Comparison of ENCODE assay signal across 22 cellular contexts in the genomic region with DNA sequence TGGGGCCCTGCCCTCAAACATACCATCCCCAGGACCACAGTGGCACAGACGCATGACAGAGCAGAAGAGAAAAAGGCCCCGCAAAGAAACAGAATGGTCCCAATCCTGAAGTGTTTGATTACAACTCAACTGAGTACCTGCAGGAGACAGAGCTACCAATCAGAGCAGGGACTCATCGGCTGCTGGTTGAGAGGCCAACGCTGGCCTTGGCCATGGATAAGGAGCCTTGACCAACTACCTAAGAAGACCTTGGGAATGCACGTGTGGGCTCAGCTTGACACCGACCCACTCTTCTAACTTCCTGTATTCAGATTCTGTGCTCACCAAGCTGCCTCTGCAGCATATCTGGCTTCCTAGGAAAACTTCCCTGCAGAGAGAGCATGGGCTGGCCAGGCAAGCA.
DNase-seq lines count a peak whose midpoint lies in the region; ATAC-seq and TF ChIP-seq lines count a peak whose summit lies in the region.
"Had no signal": no experiment of that assay in that cellular context is flagged by ENCODE, and none has a peak within 500 bp of the region (broad histone marks: within the 10 kb centered on the region; RNA-seq: fewer than 3 reads in every experiment).

No MANE protein-coding gene starts in this region.

- ATAC-seq in CD8-positive, alpha-beta T cell: no peak
- no peak for ATAC-seq in activated T-helper 17 cell treated with anti-CD3 and anti-CD28 coated beads, Interleukin-2, amount 50 U/mL, for 72 hours (replicated peaks)
- ATAC-seq in naive thymus-derived CD4-positive, alpha-beta T cell: no peak
- ATAC-seq: heart left ventricle, sciatic nerve had no signal

- no peak overlapping the region for H2BK120ac ChIP-seq in mesenchymal stem cell (ENCODE audit: low read depth, low read length)

- peaks cover 2% of the 10 kb centered on the region for H3K79me1 ChIP-seq in mesenchymal stem cell (replicated peaks; ENCODE audit: low read length, poor library complexity, severe bottlenecking)

- H3K4me1 Mint-ChIP-seq in CD8-positive, alpha-beta T cell (ENCODE audit: low read depth): peaks cover 80% of the 10 kb centered on the region
- peaks cover 78% of the 10 kb centered on the region for H3K4me1 Mint-ChIP-seq in activated T-helper 17 cell treated with anti-CD3 and anti-CD28 coated beads, Interleukin-2, amount 50 U/mL, for 72 hours
- H3K4me1 Mint-ChIP-seq in naive thymus-derived CD4-positive, alpha-beta T cell: peaks cover 51 to 90% (median 78%) of the 10 kb centered on the region in 7 donors

- H3K27me3 Mint-ChIP-seq in CD8-positive, alpha-beta T cell (ENCODE audit: low read depth): no peaks in the 10 kb centered on the region
- H3K27me3 Mint-ChIP-seq in activated T-helper 17 cell treated with anti-CD3 and anti-CD28 coated beads, Interleukin-2, amount 50 U/mL, for 72 hours: no peaks in the 10 kb centered on the region
- H3K27me3 Mint-ChIP-seq in naive thymus-derived CD4-positive, alpha-beta T cell: no peaks in the 10 kb centered on the region

- H3K4me2 ChIP-seq in BLaER1 treated with 17β-estradiol and CSF1 and Interleukin-3, amounts not matched to agents 10 nM and 100 nM: peak overlapping the region; percentile 67 to 90 (median 81)
- no peak overlapping the region for H3K4me2 ChIP-seq in mesenchymal stem cell (ENCODE audit: low read length, poor library complexity, severe bottlenecking)

- no peaks in the 10 kb centered on the region for H3K27me3 ChIP-seq in BLaER1 treated with 17β-estradiol and CSF1 and Interleukin-3, amounts not matched to agents 10 nM and 100 nM
- no peaks in the 10 kb centered on the region for H3K27me3 ChIP-seq in CD8-positive, alpha-beta T cell (ENCODE audit: insufficient read depth, low read length)
- no peaks in the 10 kb centered on the region for H3K27me3 ChIP-seq in naive thymus-derived CD4-positive, alpha-beta T cell (ENCODE audit: control insufficient read depth in 2 of 2, insufficient read depth in 2 of 2, low read length in 2 of 2)
- peaks cover 19% of the 10 kb centered on the region in 2 experiments for H3K27me3 ChIP-seq in mesenchymal stem cell (ENCODE audit: control insufficient read depth in 1 of 2, insufficient read depth in 1 of 2, low read length in 2 of 2)
- H3K27me3 ChIP-seq: heart left ventricle, suprapubic skin had no signal

- H3K27ac ChIP-seq in BLaER1 treated with 17β-estradiol and CSF1 and Interleukin-3, amounts not matched to agents 10 nM and 100 nM: peak overlapping the region in 7 of 11 experiments; percentile 27 to 94 (median 53); a peak in 10 of 22 replicates
- no peak overlapping the region for H3K27ac ChIP-seq in CD8-positive, alpha-beta T cell (ENCODE audit: low read depth, low read length)
- no peak overlapping the region for H3K27ac ChIP-seq in naive thymus-derived CD4-positive, alpha-beta T cell (ENCODE audit: low read depth, low read length)
- no peak overlapping the region for H3K27ac ChIP-seq in mesenchymal stem cell (ENCODE audit: low read length, poor library complexity, severe bottlenecking)
- H3K27ac ChIP-seq: heart left ventricle, suprapubic skin had no signal

- peak overlapping the region; percentile 67 for H3K27ac Mint-ChIP-seq in CD8-positive, alpha-beta T cell
- peak overlapping the region; percentile 92 for H3K27ac Mint-ChIP-seq in activated T-helper 17 cell treated with anti-CD3 and anti-CD28 coated beads, Interleukin-2, amount 50 U/mL, for 72 hours
- H3K27ac Mint-ChIP-seq in naive thymus-derived CD4-positive, alpha-beta T cell: peak overlapping the region in 8 of 9 donors; percentile 2 to 86 (median 51)

- no peak overlapping the region for H4K8ac ChIP-seq in mesenchymal stem cell (ENCODE audit: low read length)

- H3K36me3 Mint-ChIP-seq in CD8-positive, alpha-beta T cell: peaks cover 20% of the 10 kb centered on the region
- H3K36me3 Mint-ChIP-seq in activated T-helper 17 cell treated with anti-CD3 and anti-CD28 coated beads, Interleukin-2, amount 50 U/mL, for 72 hours (ENCODE audit: low read depth): peaks cover 97% of the 10 kb centered on the region
- H3K36me3 Mint-ChIP-seq in naive thymus-derived CD4-positive, alpha-beta T cell: peaks cover 0 to 35% (median 11%) of the 10 kb centered on the region in 5 donors

- no peak overlapping the region for H3K23ac ChIP-seq in mesenchymal stem cell (ENCODE audit: low read length in 2 of 2)

- no peak overlapping the region for H2BK5ac ChIP-seq in mesenchymal stem cell (ENCODE audit: low read depth, low read length, poor library complexity, severe bottlenecking)

- peaks cover 74 to 92% (median 79%) of the 10 kb centered on the region in 10 experiments for H3K4me1 ChIP-seq in BLaER1 treated with 17β-estradiol and CSF1 and Interleukin-3, amounts not matched to agents 10 nM and 100 nM
- H3K4me1 ChIP-seq in CD8-positive, alpha-beta T cell (ENCODE audit: insufficient read depth, low read length): peaks cover 61% of the 10 kb centered on the region
- H3K4me1 ChIP-seq in naive thymus-derived CD4-positive, alpha-beta T cell (ENCODE audit: control insufficient read depth in 2 of 2, insufficient read depth in 2 of 2, low read length in 2 of 2): peaks cover 9 to 31% of the 10 kb centered on the region in 2 donors
- peaks cover 5% of the 10 kb centered on the region for H3K4me1 ChIP-seq in mesenchymal stem cell (ENCODE audit: control insufficient read depth, insufficient read depth, low read depth, low read length)

- POLR2A ChIA-PET in CD8-positive, alpha-beta T cell (lab: Charles Lee): interaction anchor here (0.8 to 1.4 kb wide), 2 partner anchors 11 to 13 kb away, joined by 3 to 4 read pairs; no protein-coding TSS in a partner anchor
- POLR2A ChIA-PET in naive thymus-derived CD4-positive, alpha-beta T cell (lab: Charles Lee): interaction anchor here (0.7 to 7.2 kb wide), 4 partner anchors 12 to 131 kb away, joined by 3 to 52 read pairs (median 21); no protein-coding TSS in a partner anchor

- H3K4ac ChIP-seq in mesenchymal stem cell (ENCODE audit: low read depth in 1 of 2, low read length in 2 of 2): no peak overlapping the region

- H2AK5ac ChIP-seq in mesenchymal stem cell (ENCODE audit: low read length, severe bottlenecking): no peak overlapping the region

- H3K9me3 Mint-ChIP-seq in CD8-positive, alpha-beta T cell: no peaks in the 10 kb centered on the region
- H3K9me3 Mint-ChIP-seq in activated T-helper 17 cell treated with anti-CD3 and anti-CD28 coated beads, Interleukin-2, amount 50 U/mL, for 72 hours: no peaks in the 10 kb centered on the region
- peaks cover 0 to 3% (median 0%) of the 10 kb centered on the region in 11 donors for H3K9me3 Mint-ChIP-seq in naive thymus-derived CD4-positive, alpha-beta T cell

- H3K36me3 ChIP-seq in BLaER1 treated with 17β-estradiol and CSF1 and Interleukin-3, amounts not matched to agents 10 nM and 100 nM: peaks cover 0 to 34% (median 5%) of the 10 kb centered on the region in 11 experiments; a peak in 8 of 22 replicates
- H3K36me3 ChIP-seq in CD8-positive, alpha-beta T cell (ENCODE audit: insufficient read depth, low read length): no peaks in the 10 kb centered on the region
- H3K36me3 ChIP-seq in naive thymus-derived CD4-positive, alpha-beta T cell (ENCODE audit: control insufficient read depth in 2 of 3, insufficient read depth in 3 of 3, low read length in 3 of 3): peaks cover 0 to 14% (median 0%) of the 10 kb centered on the region in 3 experiments
- no peaks in the 10 kb centered on the region for H3K36me3 ChIP-seq in mesenchymal stem cell (ENCODE audit: control insufficient read depth in 1 of 2, insufficient read depth in 2 of 2, low read depth in 1 of 2, low read length in 2 of 2)
- H3K36me3 ChIP-seq: heart left ventricle, suprapubic skin had no signal

- no peaks in the 10 kb centered on the region for H3K9me3 ChIP-seq in BLaER1 treated with 17β-estradiol and CSF1 and Interleukin-3, amounts not matched to agents 10 nM and 100 nM (replicated peaks in 1 of 11)
- no peaks in the 10 kb centered on the region for H3K9me3 ChIP-seq in CD8-positive, alpha-beta T cell (ENCODE audit: low read length)
- no peaks in the 10 kb centered on the region for H3K9me3 ChIP-seq in naive thymus-derived CD4-positive, alpha-beta T cell (ENCODE audit: control insufficient read depth in 2 of 3, low read length in 3 of 3)
- no peaks in the 10 kb centered on the region for H3K9me3 ChIP-seq in mesenchymal stem cell (ENCODE audit: control insufficient read depth, low read length)
- H3K9me3 ChIP-seq: heart left ventricle, suprapubic skin had no signal

- no peak overlapping the region for H3K18ac ChIP-seq in mesenchymal stem cell (ENCODE audit: low read depth in 1 of 2, low read length in 2 of 2)

- H3K4me3 Mint-ChIP-seq in CD8-positive, alpha-beta T cell: no peak overlapping the region
- H3K4me3 Mint-ChIP-seq in activated T-helper 17 cell treated with anti-CD3 and anti-CD28 coated beads, Interleukin-2, amount 50 U/mL, for 72 hours: peak overlapping the region; percentile 64
- peak overlapping the region in 1 of 10 donors; percentile 61 for H3K4me3 Mint-ChIP-seq in naive thymus-derived CD4-positive, alpha-beta T cell

- H2BK15ac ChIP-seq in mesenchymal stem cell (ENCODE audit: low read depth, poor library complexity, severe bottlenecking): no peak overlapping the region

- H3K14ac ChIP-seq in mesenchymal stem cell (ENCODE audit: low read length in 2 of 2): no peak overlapping the region

- H3K4me3 ChIP-seq in BLaER1 treated with 17β-estradiol and CSF1 and Interleukin-3, amounts not matched to agents 10 nM and 100 nM: no peak overlapping the region
- no peak overlapping the region for H3K4me3 ChIP-seq in CD8-positive, alpha-beta T cell (ENCODE audit: low read depth, low read length)
- no peak overlapping the region for H3K4me3 ChIP-seq in naive thymus-derived CD4-positive, alpha-beta T cell (ENCODE audit: low read length)
- no peak overlapping the region for H3K4me3 ChIP-seq in mesenchymal stem cell (ENCODE audit: insufficient read depth in 1 of 2, low read depth in 1 of 2, low read length in 2 of 2)
- H3K4me3 ChIP-seq: heart left ventricle, suprapubic skin had no signal

- DNase-seq in CD8-positive, alpha-beta T cell: no peak
- DNase-seq in naive thymus-derived CD4-positive, alpha-beta T cell: no peak
- DNase-seq in mesenchymal stem cell: no peak
- DNase-seq in RPMI8226: no peak
- DNase-seq in D341Med (ENCODE audit: low spot score): no peak
- DNase-seq: activated CD4-positive, alpha-beta T cell treated with anti-CD3 and anti-CD28 coated beads for 48 hours; activated effector memory CD4-positive, alpha-beta T cell treated with anti-CD3 and anti-CD28 coated beads, Interleukin-2, amount 50 U/mL, for 16 hours; aorta; caudate nucleus; COR-L47; H7; heart left ventricle; NCI-H1092; NCI-H1930; NCI-H774; Right ventricle myocardium superior; stimulated activated CD4-positive, alpha-beta T cell treated with anti-CD3 and anti-CD28 coated beads, Interleukin-15, amount 100 ng/mL, for 24 hours; stimulated activated CD8-positive, alpha-beta memory T cell treated with anti-CD3 and anti-CD28 coated beads, Interleukin-4, amount 100 ng/mL, for 48 hours had no signal

- H4K20me1 ChIP-seq in BLaER1 treated with 17β-estradiol and CSF1 and Interleukin-3, amounts not matched to agents 10 nM and 100 nM: peaks cover 0 to 13% (median 0%) of the 10 kb centered on the region in 11 experiments; a peak in 3 of 22 replicates

- no peak overlapping the region for H3K9ac ChIP-seq in BLaER1 treated with 17β-estradiol and CSF1 and Interleukin-3, amounts not matched to agents 10 nM and 100 nM
- H3K9ac ChIP-seq in mesenchymal stem cell (ENCODE audit: low read length): no peak overlapping the region

- CTCF ChIA-PET in CD8-positive, alpha-beta T cell (lab: Charles Lee): interaction anchor here (1.0 to 2.3 kb wide), 2 partner anchors 25 to 28 kb away, joined by 4 to 7 read pairs; no protein-coding TSS in a partner anchor
- CTCF ChIA-PET in naive thymus-derived CD4-positive, alpha-beta T cell (lab: Charles Lee): interaction anchor here (1.2 kb wide), 1 partner anchor 27 kb away, joined by 3 read pairs; no protein-coding TSS in a partner anchor

- no peak overlapping the region for H4K91ac ChIP-seq in mesenchymal stem cell (ENCODE audit: low read length)

- WGBS in mesenchymal stem cell: 92% methylated on average over 6 of the region's 6 CpGs

- no peak overlapping the region for H2BK12ac ChIP-seq in mesenchymal stem cell (ENCODE audit: low read length in 2 of 2)

- no peak for TF ChIP-seq CTCF in CD8-positive, alpha-beta T cell (IDR thresholded peaks at IDR 0.05)

- intact Hi-C loops in CD8-positive, alpha-beta T cell (cut with DNase I, micrococcal nuclease): loop anchor here (2.0 kb wide), 2 partner anchors 13 to 15 kb away; no protein-coding TSS in a partner anchor
- intact Hi-C loops in naive thymus-derived CD4-positive, alpha-beta T cell (cut with micrococcal nuclease): loop anchor here (1.0 to 2.0 kb wide), 3 partner anchors 9 to 21 kb away; no protein-coding TSS in a partner anchor

- H2AFZ ChIP-seq in mesenchymal stem cell (ENCODE audit: low read depth, low read length): no peak overlapping the region

Comparison
In these comparisons a context has a peak if more than half of its experiments do, and no peak if none do; other contexts are left out.
1. H3K27ac ChIP-seq: peak in BLaER1 treated with 17β-estradiol and CSF1 and Interleukin-3, amounts not matched to agents 10 nM and 100 nM (7 of 11); none in CD8-positive, alpha-beta T cell (single experiment), naive thymus-derived CD4-positive, alpha-beta T cell (single experiment) and mesenchymal stem cell (single experiment).
2. Peak in every context shown above with its lines, with median percentiles within 50 percentile points of each other: H3K27ac Mint-ChIP-seq.